ENCODE assay signal across 20 cellular contexts in genomic region chr7:2932761-2933251, GRCh38.
DNase-seq lines count a peak whose midpoint lies in the region; ATAC-seq, FAIRE-seq and TF ChIP-seq lines count a peak whose summit lies in the region.
"Had no signal": no experiment of that assay in that cellular context is flagged by ENCODE, and none has a peak within 500 bp of the region (broad histone marks: within the 10 kb centered on the region; RNA-seq: fewer than 3 reads in every experiment).

No MANE protein-coding gene starts in this region.

- peak overlapping the region; percentile 74 to 89; a peak in 5 of 6 replicates for H3K27ac ChIP-seq in A549
- H3K27ac ChIP-seq in vagina = no peak overlapping the region
- H3K27ac ChIP-seq: BLaER1, parathyroid adenoma, skin epidermis, uterus had no signal

- no peak for TF ChIP-seq EP300 in A549 (IDR thresholded peaks at IDR 0.05)

- no peaks in the 10 kb centered on the region for H3K36me3 ChIP-seq in vagina
- H3K36me3 ChIP-seq: uterus had no signal

- peaks cover 79% of the 10 kb centered on the region for H3K36me3 Mint-ChIP-seq in activated B cell treated with CpG ODN at 0.5 μM for 24 hours (ENCODE audit: low read depth)
- peaks cover 38% of the 10 kb centered on the region for H3K36me3 Mint-ChIP-seq in memory B cell

- no peak; a peak in 1 of 6 replicates for ATAC-seq in A549
- ATAC-seq in activated B cell treated with CpG ODN at 0.5 μM for 24 hours (ENCODE audit: low read depth) = no peak
- ATAC-seq in memory B cell (ENCODE audit: low read depth) = no peak
- ATAC-seq in GM19328 (IDR thresholded peaks at IDR 0.05; ENCODE audit: unreplicated experiment) = no peak
- ATAC-seq: effector memory CD8-positive, alpha-beta T cell had no signal

- CTCF ChIA-PET in A549 (lab: Yijun Ruan, JAX) (interaction anchor here (1.4 to 2.7 kb wide), 2 partner anchors 11 to 46 kb away, joined by 4 to 7 read pairs; no protein-coding TSS in a partner anchor), activated B cell treated with CpG ODN at 0.5 μM for 24 hours (lab: Charles Lee) (no interaction called here)

- WGBS in A549 (ENCODE audit: missing lambda C conversion rate) = 90% methylated on average over 15 of the region's 15 CpGs

- H3K4me1 Mint-ChIP-seq in activated B cell treated with CpG ODN at 0.5 μM for 24 hours = no peaks in the 10 kb centered on the region
- H3K4me1 Mint-ChIP-seq in memory B cell = no peaks in the 10 kb centered on the region

- H3K27ac Mint-ChIP-seq in activated B cell treated with CpG ODN at 0.5 μM for 24 hours (peak overlapping the region; percentile 7), memory B cell (peak overlapping the region; percentile 4)

- TF ChIP-seq RAD21 in A549 (conservative IDR thresholded peaks at IDR 0.05 in 1 of 2, IDR thresholded peaks at IDR 0.05 in 1 of 2) = no peak

- DNase-seq in NCI-H1694 treated with DMSO at 0.1 percent for 48 hours (lab: John Stamatoyannopoulos, UW) (peak; percentile 88), NCI-H1694 (lab: John Stamatoyannopoulos, UW) (no peak), A549 (ENCODE audit: low read depth in 1 of 2, low spot score in 1 of 2) (no peak), activated B cell treated with CpG ODN at 0.5 μM for 24 hours (no peak), memory B cell (ENCODE audit: low spot score in 2 of 2) (no peak), hippocampal formation (lab: John Stamatoyannopoulos, UW) (no peak), vagina (ENCODE audit: extremely low spot score in 2 of 2) (no peak)
- DNase-seq: anterior cingulate cortex; effector memory CD8-positive, alpha-beta T cell; KBM-7; NCI-H2029 treated with DMSO at 0.1 percent for 48 hours; stimulated activated CD4-positive, alpha-beta T cell treated with anti-CD3 and anti-CD28 coated beads, Interleukin-4, amount 100 ng/mL, for 1 hour; SW 1271; uterus had no signal

- POLR2A ChIA-PET in A549 (lab: Yijun Ruan, JAX) = interaction anchor here (0.5 kb wide), 1 partner anchor 634 kb away, joined by 5 read pairs; no protein-coding TSS in a partner anchor
- POLR2A ChIA-PET in activated B cell treated with CpG ODN at 0.5 μM for 24 hours (lab: Charles Lee) = no interaction called here

- FAIRE-seq in A549 (lab: Jason Lieb, UNC) = no peak
- FAIRE-seq: D721Med, G401.6 had no signal

- no peak overlapping the region for H3K4me3 Mint-ChIP-seq in activated B cell treated with CpG ODN at 0.5 μM for 24 hours
- H3K4me3 Mint-ChIP-seq in memory B cell = no peak overlapping the region
- H3K4me3 Mint-ChIP-seq: effector memory CD8-positive, alpha-beta T cell had no signal

- no peak for TF ChIP-seq CTCF in A549 (IDR thresholded peaks at IDR 0.05)
- TF ChIP-seq CTCF in activated B cell treated with CpG ODN at 0.5 μM for 24 hours (IDR thresholded peaks at IDR 0.05) = no peak
- TF ChIP-seq CTCF in vagina (IDR thresholded peaks at IDR 0.05) = no peak

- H3K9me3 ChIP-seq in A549 = no peaks in the 10 kb centered on the region
- H3K9me3 ChIP-seq in vagina = no peaks in the 10 kb centered on the region
- H3K9me3 ChIP-seq: BLaER1, uterus had no signal

- TF ChIP-seq POLR2A in A549 (IDR thresholded peaks at IDR 0.05; ENCODE audit: low read length) (no peak), vagina (IDR thresholded peaks at IDR 0.05) (no peak)

- H3K9me3 Mint-ChIP-seq in activated B cell treated with CpG ODN at 0.5 μM for 24 hours (no peaks in the 10 kb centered on the region), memory B cell (no peaks in the 10 kb centered on the region)
- H3K9me3 Mint-ChIP-seq: effector memory CD8-positive, alpha-beta T cell had no signal

- no peak overlapping the region for H3K4me2 ChIP-seq in A549
- H3K4me2 ChIP-seq: BLaER1 had no signal

- intact Hi-C loops in activated B cell treated with CpG ODN at 0.5 μM for 24 hours (cut with micrococcal nuclease) = no loop called here
- intact Hi-C loops in vagina (cut with DNase I) = no loop called here

- H3K27me3 ChIP-seq in vagina = no peaks in the 10 kb centered on the region
- H3K27me3 ChIP-seq: BLaER1, uterus had no signal

- H3K4me3 ChIP-seq in A549 (no peak overlapping the region), vagina (no peak overlapping the region)
- H3K4me3 ChIP-seq: BLaER1, skin epidermis, uterus had no signal

- H3K27me3 Mint-ChIP-seq in activated B cell treated with CpG ODN at 0.5 μM for 24 hours (no peaks in the 10 kb centered on the region), memory B cell (no peaks in the 10 kb centered on the region)
- H3K27me3 Mint-ChIP-seq: effector memory CD8-positive, alpha-beta T cell had no signal

- H3K4me1 ChIP-seq in A549 (peaks cover 18% of the 10 kb centered on the region), vagina (no peaks in the 10 kb centered on the region)
- H3K4me1 ChIP-seq: parathyroid adenoma, uterus had no signal

TF ChIP-seq in A549, 52 proteins besides CTCF, POLR2A, EP300 and RAD21:
- TF ChIP-seq SMC3 (IDR thresholded peaks at IDR 0.05) (no peak), CBX8 (IDR thresholded peaks at IDR 0.05) (no peak), RARB (CRISPR knock-in tag; IDR thresholded peaks at IDR 0.05) (no peak), FOXS1 (CRISPR knock-in tag; IDR thresholded peaks at IDR 0.05) (no peak), MYC (IDR thresholded peaks at IDR 0.05; ENCODE audit: borderline replicate concordance, low read length) (no peak), BHLHE40 (IDR thresholded peaks at IDR 0.05; ENCODE audit: low read depth, low read length) (no peak), SREBF2 (IDR thresholded peaks at IDR 0.05) (no peak), CBX2 (IDR thresholded peaks at IDR 0.05; ENCODE audit: borderline replicate concordance, low read depth) (no peak), ZC3H11A (IDR thresholded peaks at IDR 0.05) (no peak)
TF ChIP-seq in A549: peak in this region for 0.
